In the genomic region with DNA sequence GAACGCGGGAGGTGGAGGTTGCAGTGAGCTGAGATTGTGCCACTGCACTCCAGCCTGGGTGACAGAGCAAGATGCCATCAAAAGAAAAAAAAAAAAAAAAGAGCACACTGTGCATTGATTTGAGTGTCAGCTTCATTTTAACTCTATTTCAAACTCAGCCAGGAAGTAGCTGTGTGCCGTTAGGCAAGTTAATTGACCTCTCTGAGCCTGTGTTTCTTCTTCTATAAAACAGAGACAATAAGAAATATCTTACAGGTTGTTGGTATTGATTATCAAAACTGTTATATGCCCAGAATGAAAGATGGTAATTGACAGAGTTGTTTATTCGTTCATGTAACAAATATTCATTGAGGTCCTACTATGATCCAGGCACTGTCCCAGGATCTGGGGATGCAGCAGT, we compare ENCODE assay signal across 36 cellular contexts.
DNase-seq lines count a peak whose midpoint lies in the region; ATAC-seq, FAIRE-seq and TF ChIP-seq lines count a peak whose summit lies in the region.
"Had no signal": no experiment of that assay in that cellular context is flagged by ENCODE, and none has a peak within 500 bp of the region (broad histone marks: within the 10 kb centered on the region; RNA-seq: fewer than 3 reads in every experiment).

No MANE protein-coding gene starts in this region.

- H2AFZ ChIP-seq in HepG2 (ENCODE audit: low read length) (no peak overlapping the region), K562 (ENCODE audit: low read depth, low read length) (no peak overlapping the region)

- BruUV-seq in HepG2 (replicated peaks; lab: Mats Ljungman, UMichigan) (no TSS peak), K562 (replicated peaks; lab: Mats Ljungman, UMichigan) (no TSS peak)

- TF ChIP-seq RAD21 in HepG2 (CRISPR knock-in tag; IDR thresholded peaks at IDR 0.05) = no peak
- no peak for TF ChIP-seq RAD21 in K562 (CRISPR knock-in tag; conservative IDR thresholded peaks at IDR 0.05 in 1 of 2, IDR thresholded peaks at IDR 0.05 in 1 of 2)

- CTCF ChIA-PET in HepG2 (lab: Yijun Ruan, JAX; ENCODE audit: low intra/inter-chr PET ratio, low total read pairs) (interaction anchor here (2.4 kb wide), 1 partner anchor 112 kb away, joined by 15 read pairs; a partner anchor contains a TSS), HEK293 (lab: Yijun Ruan, JAX) (interaction anchor here (0.7 to 2.6 kb wide), 9 partner anchors 8 to 188 kb away, joined by 3 to 13 read pairs (median 7); a partner anchor contains a TSS), K562 (lab: Yijun Ruan, JAX; ENCODE audit: low intra/inter-chr PET ratio) (interaction anchor here (1.1 kb wide), 1 partner anchor 112 kb away, joined by 4 read pairs; a partner anchor contains a TSS)

- peaks cover 1% of the 10 kb centered on the region for H3K27me3 Mint-ChIP-seq in neural crest cell (ENCODE audit: low read depth)

- H3K36me3 Mint-ChIP-seq in neural crest cell (ENCODE audit: low read depth) = no peaks in the 10 kb centered on the region
- H3K36me3 Mint-ChIP-seq: CD14-positive monocyte; CD4-positive, CD25-positive, alpha-beta regulatory T cell; CD8-positive, alpha-beta memory T cell; CD8-positive, alpha-beta T cell had no signal

- no peak overlapping the region for H3K9ac ChIP-seq in HepG2 (ENCODE audit: insufficient read depth, low read depth, low read length)
- no peak overlapping the region for H3K9ac ChIP-seq in K562 (ENCODE audit: insufficient read depth in 1 of 2, low read depth in 2 of 2, low read length in 2 of 2)
- H3K9ac ChIP-seq: BLaER1; BLaER1 treated with 17β-estradiol and CSF1 and Interleukin-3, amounts not matched to agents 10 nM and 100 nM had no signal

- no peaks in the 10 kb centered on the region for H3K9me3 ChIP-seq in HepG2 (ENCODE audit: low read length)
- no peaks in the 10 kb centered on the region for H3K9me3 ChIP-seq in right lobe of liver
- H3K9me3 ChIP-seq in HEK293 (ENCODE audit: control insufficient read depth, insufficient read depth, low read depth, low read length) = no peaks in the 10 kb centered on the region
- peaks cover 2% of the 10 kb centered on the region; the same call in 1 of the 2 replicates for H3K9me3 ChIP-seq in K562 (replicated peaks; ENCODE audit: control insufficient read depth, insufficient read depth, low read depth, low read length)
- H3K9me3 ChIP-seq: A549, BE2C, Caco-2 had no signal

- in situ Hi-C loops in HepG2 (cut with HindIII; ENCODE audit: extremely low pct_ligation_motif_present, low pct_unique_long_range_greater_than_20kb) = no loop called here
- in situ Hi-C loops in K562 (cut with MboI) = no loop called here

- TF ChIP-seq EP300 in HepG2 (IDR thresholded peaks at IDR 0.05; ENCODE audit: low read depth in 2 of 2, low read length in 2 of 2) (no peak), HepG2 (CRISPR knock-in tag; IDR thresholded peaks at IDR 0.05; ENCODE audit: borderline replicate concordance) (no peak), K562 (IDR thresholded peaks at IDR 0.05; ENCODE audit: low read length) (no peak)

- H3K79me2 ChIP-seq in HepG2 (ENCODE audit: insufficient read depth, low read length) = no peaks in the 10 kb centered on the region
- H3K79me2 ChIP-seq in K562 (ENCODE audit: control insufficient read depth, insufficient read depth, low read length) = no peaks in the 10 kb centered on the region

- H3K4me1 Mint-ChIP-seq in neural crest cell = no peaks in the 10 kb centered on the region
- H3K4me1 Mint-ChIP-seq: B cell, CD14-positive monocyte had no signal

- 72% methylated on average over 4 of the region's 4 CpGs for WGBS in HepG2 (ENCODE audit: low lambda C conversion rate)
- WGBS in right lobe of liver (ENCODE audit: insufficient coverage, low coverage, low lambda C conversion rate, missing lambda C conversion rate) = 79% methylated on average over 4 of the region's 4 CpGs
- WGBS in K562 (ENCODE audit: insufficient coverage, low coverage, missing lambda C conversion rate) = 14% methylated on average over 4 of the region's 4 CpGs

- intact Hi-C loops in HepG2 (cut with micrococcal nuclease; ENCODE audit: unreplicated experiment) = no loop called here
- intact Hi-C loops in right lobe of liver (cut with DNase I) = no loop called here
- intact Hi-C loops in K562 (cut with micrococcal nuclease) = loop anchor here (10.0 kb wide), 1 partner anchor 281 kb away; no protein-coding TSS in a partner anchor
- intact Hi-C loops in cardiac septum (cut with DNase I) = no loop called here

- H4K20me1 ChIP-seq in HepG2 (ENCODE audit: insufficient read depth, low read length) = no peaks in the 10 kb centered on the region
- no peaks in the 10 kb centered on the region for H4K20me1 ChIP-seq in K562 (replicated peaks; ENCODE audit: control insufficient read depth, insufficient read depth, low read length)
- H4K20me1 ChIP-seq: BLaER1; BLaER1 treated with 17β-estradiol and CSF1 and Interleukin-3, amounts not matched to agents 10 nM and 100 nM had no signal

- H3K4me2 ChIP-seq in HepG2 (ENCODE audit: low read depth, low read length) (no peak overlapping the region), K562 (ENCODE audit: insufficient read depth, low read length) (no peak overlapping the region)
- H3K4me2 ChIP-seq: A549; BLaER1; BLaER1 treated with 17β-estradiol and CSF1 and Interleukin-3, amounts not matched to agents 10 nM and 100 nM had no signal

- no peaks in the 10 kb centered on the region for H3K4me1 ChIP-seq in HepG2 (ENCODE audit: insufficient read depth, low read length)
- no peaks in the 10 kb centered on the region for H3K4me1 ChIP-seq in right lobe of liver
- H3K4me1 ChIP-seq in HEK293 (ENCODE audit: control insufficient read depth, insufficient read depth, low read length) = no peaks in the 10 kb centered on the region
- H3K4me1 ChIP-seq in K562 (replicated peaks in 1 of 2; ENCODE audit: control insufficient read depth in 2 of 2, insufficient read depth in 2 of 2, low read length in 2 of 2) = no peaks in the 10 kb centered on the region
- H3K4me1 ChIP-seq: A549; BE2C; BLaER1; BLaER1 treated with 17β-estradiol and CSF1 and Interleukin-3, amounts not matched to agents 10 nM and 100 nM; Caco-2 had no signal

- H3K27ac ChIP-seq in HepG2 (ENCODE audit: extremely low read length, insufficient read depth, low read length) (no peak overlapping the region), right lobe of liver (no peak overlapping the region), HEK293 (ENCODE audit: extremely low read depth, low read depth, low read length) (no peak overlapping the region), K562 (ENCODE audit: extremely low read depth, low read depth, low read length) (no peak overlapping the region)
- H3K27ac ChIP-seq: A549; BLaER1; BLaER1 treated with 17β-estradiol and CSF1 and Interleukin-3, amounts not matched to agents 10 nM and 100 nM; C4-2B had no signal

- no peak overlapping the region for H3K4me3 Mint-ChIP-seq in neural crest cell
- H3K4me3 Mint-ChIP-seq: B cell; CD14-positive monocyte; CD4-positive, alpha-beta memory T cell; CD4-positive, alpha-beta T cell; CD4-positive, CD25-positive, alpha-beta regulatory T cell; CD8-positive, alpha-beta memory T cell; CD8-positive, alpha-beta T cell had no signal

- H3K27me3 ChIP-seq in HepG2 (ENCODE audit: control insufficient read depth in 1 of 2, insufficient read depth in 2 of 2, low read length in 2 of 2) (no peaks in the 10 kb centered on the region), right lobe of liver (no peaks in the 10 kb centered on the region), K562 (ENCODE audit: control insufficient read depth in 2 of 2, insufficient read depth in 2 of 2, low read length in 2 of 2) (peaks cover 10 to 16% of the 10 kb centered on the region in 2 experiments; a peak in 4 of 5 replicates)
- H3K27me3 ChIP-seq: BE2C; BLaER1; BLaER1 treated with 17β-estradiol and CSF1 and Interleukin-3, amounts not matched to agents 10 nM and 100 nM had no signal

- peak overlapping the region; percentile 46 for H3K27ac Mint-ChIP-seq in neural crest cell (ENCODE audit: unreplicated experiment)
- H3K27ac Mint-ChIP-seq: B cell; CD4-positive, alpha-beta memory T cell; CD4-positive, alpha-beta T cell; CD4-positive, CD25-positive, alpha-beta regulatory T cell; CD8-positive, alpha-beta memory T cell; CD8-positive, alpha-beta T cell had no signal

- H3K4me3 ChIP-seq in HepG2 (replicated peaks in 1 of 3; ENCODE audit: insufficient read depth in 1 of 3, low read depth in 2 of 3, low read length in 3 of 3) (no peak overlapping the region), right lobe of liver (no peak overlapping the region), HEK293 (ENCODE audit: low read depth, low read length) (no peak overlapping the region), K562 (no peak overlapping the region)
- H3K4me3 ChIP-seq: A549; BLaER1; BLaER1 treated with 17β-estradiol and CSF1 and Interleukin-3, amounts not matched to agents 10 nM and 100 nM had no signal

- H3K36me3 ChIP-seq in HepG2 (replicated peaks in 1 of 2; ENCODE audit: control insufficient read depth in 1 of 2, insufficient read depth in 2 of 2, low read length in 2 of 2) = no peaks in the 10 kb centered on the region
- H3K36me3 ChIP-seq in right lobe of liver = no peaks in the 10 kb centered on the region
- H3K36me3 ChIP-seq in HEK293 (ENCODE audit: control insufficient read depth in 2 of 2, insufficient read depth in 1 of 2, low read length in 2 of 2) = no peaks in the 10 kb centered on the region
- H3K36me3 ChIP-seq in K562 (ENCODE audit: control insufficient read depth, insufficient read depth, low read length) = no peaks in the 10 kb centered on the region
- H3K36me3 ChIP-seq: BE2C; BLaER1; BLaER1 treated with 17β-estradiol and CSF1 and Interleukin-3, amounts not matched to agents 10 nM and 100 nM had no signal

- no peak for TF ChIP-seq CTCF in HepG2 (CRISPR knock-in tag; IDR thresholded peaks at IDR 0.05)
- TF ChIP-seq CTCF in right lobe of liver (IDR thresholded peaks at IDR 0.05) = no peak
- TF ChIP-seq CTCF in HEK293 (tag by site-specific recombination; IDR thresholded peaks at IDR 0.05) = no peak
- TF ChIP-seq CTCF in K562 (IDR thresholded peaks at IDR 0.05 in 2 of 3, conservative IDR thresholded peaks at IDR 0.05 in 1 of 3; ENCODE audit: insufficient read depth in 2 of 3, low read depth in 1 of 3, low read length in 3 of 3) = no peak
- TF ChIP-seq CTCF in neural crest cell (conservative IDR thresholded peaks at IDR 0.05) = no peak

- no peaks in the 10 kb centered on the region for H3K9me3 Mint-ChIP-seq in neural crest cell
- H3K9me3 Mint-ChIP-seq: CD4-positive, alpha-beta T cell; CD8-positive, alpha-beta T cell had no signal

- peaks cover 2% of the 10 kb centered on the region for H3K9me1 ChIP-seq in K562 (ENCODE audit: control insufficient read depth, insufficient read depth, low read length)

- ATAC-seq in HepG2 (no peak), right lobe of liver (no peak), K562 (no peak), HG02623 (IDR thresholded peaks at IDR 0.05; ENCODE audit: unreplicated experiment) (no peak), GM19328 (IDR thresholded peaks at IDR 0.05; ENCODE audit: unreplicated experiment) (no peak)
- ATAC-seq: CD8-positive, alpha-beta T cell had no signal

- POLR2A ChIA-PET in HepG2 (lab: Yijun Ruan, JAX) = no interaction called here
- POLR2A ChIA-PET in HEK293 (lab: Yijun Ruan, JAX) = no interaction called here
- POLR2A ChIA-PET in K562 (lab: Yijun Ruan, JAX) = interaction anchor here (0.6 to 1.7 kb wide), 3 partner anchors 10 to 292 kb away, joined by 3 to 8 read pairs (median 4); no protein-coding TSS in a partner anchor

- DNase-seq in HepG2 (ENCODE audit: low spot score) (no peak), right lobe of liver (no peak), K562 (ENCODE audit: extremely low read depth in 1 of 4, low spot score in 3 of 4) (no peak), neural crest cell (ENCODE audit: low read depth, low spot score) (no peak), cardiac septum (ENCODE audit: low spot score) (no peak)
- DNase-seq: 8988T; ACHN; AML-193; BE2C; C1 segment of cervical spinal cord; Caco-2; Calu3; CD4-positive, alpha-beta memory T cell; CD4-positive, alpha-beta T cell; CD4-positive, CD25-positive, alpha-beta regulatory T cell; CD8-positive, alpha-beta memory T cell; CD8-positive, alpha-beta T cell; COR-L47; DMS 273 treated with DMSO at 0.1 percent for 48 hours; DMS153; DMS53; DMS79; DMS79 treated with DMSO at 0.1 percent for 48 hours; DND-41; EL had no signal

- FAIRE-seq in HepG2 (lab: Jason Lieb, UNC) (no peak), K562 (lab: Jason Lieb, UNC) (no peak)
- FAIRE-seq: A204.1, A549, D721Med had no signal

- TF ChIP-seq POLR2A in HepG2 (IDR thresholded peaks at IDR 0.05; ENCODE audit: insufficient read depth in 1 of 2, low read depth in 2 of 2, low read length in 2 of 2) (no peak), right lobe of liver (IDR thresholded peaks at IDR 0.05) (no peak), K562 (conservative IDR thresholded peaks at IDR 0.05) (no peak)
